25 cellular contexts compared by ENCODE assay signal in the genomic region with DNA sequence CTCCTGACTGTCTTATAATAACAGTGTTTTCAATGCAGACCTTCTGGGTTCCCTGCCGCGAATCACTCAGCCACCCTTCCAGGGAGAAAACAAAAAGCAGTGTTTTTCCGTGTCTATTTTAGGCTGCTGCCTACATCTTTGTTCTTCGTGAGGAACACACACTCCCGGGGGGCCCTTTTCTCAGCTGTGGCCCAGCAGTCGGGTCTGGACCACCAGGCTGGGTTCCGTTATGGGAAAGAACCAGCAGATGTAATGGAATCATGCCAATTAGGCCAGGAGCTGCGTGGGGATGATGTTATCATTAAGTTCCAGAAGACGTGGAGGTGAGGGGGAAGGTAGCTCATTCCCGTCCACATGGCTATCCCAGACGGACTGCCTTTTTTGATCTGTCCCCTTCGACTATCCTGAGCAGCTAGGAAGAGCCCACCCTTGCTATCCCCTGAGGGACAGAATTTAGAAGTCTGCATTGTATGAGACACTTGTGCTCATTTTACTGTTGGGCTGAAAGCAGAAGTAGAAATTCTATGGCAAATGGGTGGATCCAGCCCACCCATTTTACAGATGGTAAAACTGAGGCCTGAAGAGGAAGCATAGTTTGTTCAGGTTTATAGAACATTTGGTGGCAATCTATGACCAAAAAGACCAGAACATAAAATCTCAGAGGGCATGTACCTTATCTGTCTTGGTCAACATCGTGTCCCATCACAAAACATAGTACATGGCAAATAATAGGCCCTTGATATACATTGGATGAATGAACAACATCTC. TPM values are rescaled to one million over a fixed set of nuclear protein-coding genes. Genes with fewer than 3 reads are reported as not detected.
DNase-seq lines count a peak whose midpoint lies in the region; ATAC-seq, FAIRE-seq and TF ChIP-seq lines count a peak whose summit lies in the region.
"Had no signal": no experiment of that assay in that cellular context is flagged by ENCODE, and none has a peak within 500 bp of the region (broad histone marks: within the 10 kb centered on the region; RNA-seq: fewer than 3 reads in every experiment).

No MANE protein-coding gene starts in this region.

- no peaks in the 10 kb centered on the region for H3K36me3 ChIP-seq in heart right ventricle
- H3K36me3 ChIP-seq in psoas muscle (ENCODE audit: insufficient read depth in 1 of 2, low read depth in 1 of 2), result no peaks in the 10 kb centered on the region
- H3K36me3 ChIP-seq: ascending aorta, SJSA1 had no signal

- H3K9me3 Mint-ChIP-seq in stimulated activated naive CD8-positive, alpha-beta T cell treated with anti-CD3 and anti-CD28 coated beads, Interleukin-15, amount 100 ng/mL, for 72 hours, result no peaks in the 10 kb centered on the region
- H3K9me3 Mint-ChIP-seq: activated CD8-positive, alpha-beta T cell treated with anti-CD3 and anti-CD28 coated beads for 36 hours; activated T-cell treated with anti-CD3 and anti-CD28 coated beads, Interleukin-2, amount 50 U/mL, for 24 hours; dendritic cell treated with granulocyte-macrophage colony-stimulating factor and Interleukin-4, amounts not matched to agents 40 ng/mL and 50 ng/mL, for 4 days; T-helper 2 cell treated with Interferon-gamma antibody and Interleukin-4, amounts not matched to agents 5 μg/mL and 100 μg/mL, for 36 hours; type B pancreatic cell had no signal

- H3K27ac ChIP-seq in heart right ventricle (peak overlapping the region; percentile 45 to 88 (median 78)), psoas muscle (peak overlapping the region; percentile 36)
- H3K27ac ChIP-seq: ascending aorta, SJSA1 had no signal

- no peak overlapping the region for H3K27ac Mint-ChIP-seq in stimulated activated naive CD8-positive, alpha-beta T cell treated with anti-CD3 and anti-CD28 coated beads, Interleukin-15, amount 100 ng/mL, for 72 hours
- H3K27ac Mint-ChIP-seq: activated CD8-positive, alpha-beta T cell treated with anti-CD3 and anti-CD28 coated beads for 36 hours; activated T-cell treated with anti-CD3 and anti-CD28 coated beads, Interleukin-2, amount 50 U/mL, for 24 hours; dendritic cell treated with granulocyte-macrophage colony-stimulating factor and Interleukin-4, amounts not matched to agents 40 ng/mL and 50 ng/mL, for 4 days; nephron progenitor cell; stimulated activated memory B cell treated with anti-CD40 and anti-IgM and Interleukin-4, amounts not matched to agents 10 μg/mL and 1 μg/mL and 100 μg/mL, for 72 hours; T-helper 2 cell treated with Interferon-gamma antibody and Interleukin-4, amounts not matched to agents 5 μg/mL and 100 μg/mL, for 36 hours; type B pancreatic cell had no signal

- intact Hi-C loops in Right ventricle myocardium inferior (cut with DNase I) (no loop called here), cardiac septum (cut with DNase I) (no loop called here), heart right ventricle (cut with DNase I) (loop anchor here in 2 of 10 donors (2.0 to 5.0 kb wide), 2 partner anchors 15 to 41 kb away; no protein-coding TSS in a partner anchor), psoas muscle (cut with DNase I) (no loop called here)

- peak overlapping the region in 4 of 10 donors; percentile 13 to 25 (median 20) for H3K4me3 ChIP-seq in heart right ventricle
- peak overlapping the region; percentile 25 for H3K4me3 ChIP-seq in psoas muscle
- H3K4me3 ChIP-seq: ascending aorta, SJSA1 had no signal

- 35 to 51% methylated on average over 13 of the region's 13 CpGs for WGBS in heart right ventricle, 2 donors
- 39 to 55% (median 48%) methylated on average over 13 of the region's 13 CpGs for WGBS in psoas muscle, 3 donors

- DNase-seq in Right ventricle myocardium inferior (ENCODE audit: missing footprints), result no peak
- DNase-seq in cardiac septum (ENCODE audit: low spot score), result no peak
- DNase-seq in heart right ventricle, result peak; percentile 37 to 59
- DNase-seq in psoas muscle, result peak in 1 of 2 donors; percentile 63
- no peak for DNase-seq in T-helper 1 cell
- no peak for DNase-seq in H54 (ENCODE audit: insufficient read length, low spot score)
- DNase-seq in stimulated activated naive CD8-positive, alpha-beta T cell treated with anti-CD3 and anti-CD28 coated beads, Interleukin-15, amount 100 ng/mL, for 72 hours, result no peak
- no peak for DNase-seq in DMS153 (lab: John Stamatoyannopoulos, UW)
- DNase-seq: 8988T; activated CD4-positive, CD25-positive, alpha-beta regulatory T cell; activated CD8-positive, alpha-beta T cell treated with anti-CD3 and anti-CD28 coated beads for 36 hours; activated naive CD4-positive, alpha-beta T cell treated with anti-CD3 and anti-CD28 coated beads, Interleukin-2, amount 50 U/mL, for 16 hours; activated T-cell treated with anti-CD3 and anti-CD28 coated beads, Interleukin-2, amount 50 U/mL, for 24 hours; foreskin melanocyte; GDM1; NCI-H1105; NCI-H524 treated with DMSO at 0.1 percent for 48 hours; nephron progenitor cell had no signal

- no peak overlapping the region for H3K4me3 Mint-ChIP-seq in stimulated activated naive CD8-positive, alpha-beta T cell treated with anti-CD3 and anti-CD28 coated beads, Interleukin-15, amount 100 ng/mL, for 72 hours
- H3K4me3 Mint-ChIP-seq: activated CD8-positive, alpha-beta T cell treated with anti-CD3 and anti-CD28 coated beads for 36 hours; activated T-cell treated with anti-CD3 and anti-CD28 coated beads, Interleukin-2, amount 50 U/mL, for 24 hours; dendritic cell treated with granulocyte-macrophage colony-stimulating factor and Interleukin-4, amounts not matched to agents 40 ng/mL and 50 ng/mL, for 4 days; nephron progenitor cell; stimulated activated memory B cell treated with anti-CD40 and anti-IgM and Interleukin-4, amounts not matched to agents 10 μg/mL and 1 μg/mL and 100 μg/mL, for 72 hours; T-helper 2 cell treated with Interferon-gamma antibody and Interleukin-4, amounts not matched to agents 5 μg/mL and 100 μg/mL, for 36 hours; type B pancreatic cell had no signal

- H3K9me3 ChIP-seq in heart right ventricle, result no peaks in the 10 kb centered on the region
- no peaks in the 10 kb centered on the region for H3K9me3 ChIP-seq in psoas muscle
- H3K9me3 ChIP-seq: ascending aorta, SJSA1 had no signal

- peaks cover 0 to 54% (median 28%) of the 10 kb centered on the region in 9 donors for H3K4me1 ChIP-seq in heart right ventricle
- H3K4me1 ChIP-seq in psoas muscle, result peaks cover 21% of the 10 kb centered on the region
- H3K4me1 ChIP-seq: ascending aorta had no signal

- ATAC-seq in Right ventricle myocardium inferior (peak; percentile 31), heart right ventricle (peak; percentile 14 to 89 (median 77)), psoas muscle (peak in 1 of 4 donors; percentile 49)
- no peak for ATAC-seq in stimulated activated naive CD8-positive, alpha-beta T cell treated with anti-CD3 and anti-CD28 coated beads, Interleukin-15, amount 100 ng/mL, for 72 hours
- ATAC-seq: activated CD8-positive, alpha-beta T cell treated with anti-CD3 and anti-CD28 coated beads for 36 hours; stimulated activated memory B cell treated with anti-CD40 and anti-IgM and Interleukin-4, amounts not matched to agents 10 μg/mL and 1 μg/mL and 100 μg/mL, for 72 hours had no signal

- peaks cover 45% of the 10 kb centered on the region for H3K27me3 Mint-ChIP-seq in stimulated activated naive CD8-positive, alpha-beta T cell treated with anti-CD3 and anti-CD28 coated beads, Interleukin-15, amount 100 ng/mL, for 72 hours

- FAIRE-seq in H54 (lab: Jason Lieb, UNC), result no peak

- TF ChIP-seq POLR2A in H54 (IDR thresholded peaks at IDR 0.05; ENCODE audit: low read depth, low read length), result no peak

- H3K27me3 ChIP-seq in heart right ventricle (no peaks in the 10 kb centered on the region), psoas muscle (ENCODE audit: insufficient read depth in 3 of 3, low read length in 2 of 3) (no peaks in the 10 kb centered on the region)
- H3K27me3 ChIP-seq: ascending aorta had no signal

- no peaks in the 10 kb centered on the region for H3K4me1 Mint-ChIP-seq in stimulated activated naive CD8-positive, alpha-beta T cell treated with anti-CD3 and anti-CD28 coated beads, Interleukin-15, amount 100 ng/mL, for 72 hours
- H3K4me1 Mint-ChIP-seq: nephron progenitor cell; stimulated activated memory B cell treated with anti-CD40 and anti-IgM and Interleukin-4, amounts not matched to agents 10 μg/mL and 1 μg/mL and 100 μg/mL, for 72 hours had no signal

- no peak for TF ChIP-seq CTCF in heart right ventricle (IDR thresholded peaks at IDR 0.05)
- no peak for TF ChIP-seq CTCF in psoas muscle (IDR thresholded peaks at IDR 0.05)

RNA-seq across cellular contexts. Expression of a gene that starts 54.5 kb away (rescaled TPM):
- total RNA-seq in Right ventricle myocardium inferior (0.81 TPM), cardiac septum (0.38 TPM), heart right ventricle (1 to 10 TPM in 8 of 10 donors, under 1 TPM in 2; 0.64 to 4.2 (median 1.2) TPM), psoas muscle (10 to 100 TPM in 2 of 4 donors, 1 to 10 TPM in 2; 5.3 to 44.0 (median 15.6) TPM)
- polyA plus RNA-seq in heart right ventricle (under 1 TPM; 0.80 to 0.99 TPM), psoas muscle (1 to 10 TPM; 1.8 to 3.2 (median 2.5) TPM)
- total RNA-seq: activated CD8-positive, alpha-beta T cell treated with anti-CD3 and anti-CD28 coated beads for 36 hours; ascending aorta; kidney epithelial cell had no signal

Comparison
In these comparisons a context has a peak if more than half of its experiments do, and no peak if none do; other contexts are left out.
1. DNase-seq: peak in heart right ventricle (2 of 2); none in Right ventricle myocardium inferior (single experiment), cardiac septum (single experiment), T-helper 1 cell (0 of 5), H54 (single experiment), stimulated activated naive CD8-positive, alpha-beta T cell treated with anti-CD3 and anti-CD28 coated beads, Interleukin-15, amount 100 ng/mL, for 72 hours (0 of 2) and DMS153 (single experiment).